Comparison of ENCODE assay signal across 9 cellular contexts in the genomic region with DNA sequence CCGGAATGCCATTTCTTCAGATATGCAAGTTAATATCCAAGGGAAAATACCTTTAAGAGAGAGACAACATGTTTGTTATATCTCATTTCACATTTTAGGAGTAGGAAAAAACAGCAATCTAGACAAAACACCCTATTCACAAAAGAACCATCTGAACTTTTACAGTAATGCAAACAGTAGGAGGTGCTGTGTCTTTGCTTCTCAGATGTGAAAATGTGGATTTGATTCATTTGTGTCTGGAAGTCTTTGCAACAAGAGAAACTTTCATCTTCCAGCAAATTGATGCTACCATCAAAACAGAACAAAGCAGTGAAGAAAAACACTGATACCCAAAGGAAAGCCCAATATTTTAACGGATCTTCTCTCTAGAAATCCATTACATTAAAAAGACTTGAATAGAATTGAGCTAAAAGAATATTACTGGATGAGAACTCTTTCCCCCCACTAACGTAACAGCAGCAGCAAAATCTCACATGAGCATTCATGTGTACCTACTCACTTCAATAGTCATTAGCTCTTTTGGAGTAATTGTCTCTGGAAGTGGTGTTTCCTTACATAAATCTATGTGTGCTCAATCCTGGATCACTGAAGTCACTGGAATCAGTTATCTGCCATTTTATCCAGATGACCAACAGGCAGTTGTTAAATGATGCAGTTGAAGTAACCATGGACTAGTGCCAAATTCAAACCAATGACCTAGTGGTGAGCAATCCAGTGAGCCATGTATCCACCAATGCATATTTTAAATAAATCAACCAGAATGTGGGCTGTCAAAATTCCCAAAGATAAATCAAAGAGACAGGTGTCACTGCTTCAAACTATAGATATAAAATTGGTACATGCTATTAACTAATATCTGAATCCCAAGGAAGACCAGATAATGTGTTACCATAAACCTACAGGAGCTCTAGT. TPM values are rescaled to one million over a fixed set of nuclear protein-coding genes. Genes with fewer than 3 reads are reported as not detected.
A peak's percentile ranks its signal among the peaks of the same experiment; 100 is the strongest.
DNase-seq lines count a peak whose midpoint lies in the region; ATAC-seq and TF ChIP-seq lines count a peak whose summit lies in the region.
"Had no signal": no experiment of that assay in that cellular context is flagged by ENCODE, and none has a peak within 500 bp of the region (broad histone marks: within the 10 kb centered on the region; RNA-seq: fewer than 3 reads in every experiment).

No MANE protein-coding gene starts in this region.

- H3K4me3 ChIP-seq in GM23338 (no peak overlapping the region), PC-9 (peak overlapping the region; percentile 86; the same call in 1 of the 2 replicates), retinal pigment epithelial cell (ENCODE audit: low read length) (peak overlapping the region; percentile 95), OCI-LY7 (ENCODE audit: low read depth, low read length, poor library complexity, severe bottlenecking) (no peak overlapping the region)

- no peak overlapping the region for H2AFZ ChIP-seq in GM23338
- H2AFZ ChIP-seq in PC-9: no peak overlapping the region
- no peak overlapping the region for H2AFZ ChIP-seq in OCI-LY7 (ENCODE audit: low read length)

- 0 out of 2 replicates have a peak, but pooled peaks cover 6% of the 10 kb centered on the region for H3F3A ChIP-seq in GM23338 (replicated peaks; ENCODE audit: low read depth)
- peaks cover 15% of the 10 kb centered on the region for H3F3A ChIP-seq in PC-9 (ENCODE audit: insufficient read depth, low read depth)

- POLR2A ChIA-PET in PC-9 (lab: Charles Lee; ENCODE audit: unreplicated experiment) (interaction anchor here (0.7 kb wide), 1 partner anchor 33 kb away, joined by 4 read pairs; no protein-coding TSS in a partner anchor), OCI-LY7 (lab: Charles Lee) (interaction anchor here (0.6 kb wide), 1 partner anchor 65 kb away, joined by 4 read pairs; no protein-coding TSS in a partner anchor)

- H4K20me1 ChIP-seq in GM23338 (replicated peaks; ENCODE audit: insufficient read depth) (no peaks in the 10 kb centered on the region), PC-9 (ENCODE audit: insufficient read depth) (no peaks in the 10 kb centered on the region), OCI-LY7 (ENCODE audit: insufficient read depth, low read length) (no peaks in the 10 kb centered on the region)

- H3K4me2 ChIP-seq in GM23338 (no peak overlapping the region), PC-9 (peak overlapping the region; percentile 88), OCI-LY7 (ENCODE audit: low read length) (no peak overlapping the region)

- peak; percentile 44 for DNase-seq in GM23338 (ENCODE audit: low spot score)
- DNase-seq in PC-9: peak in 1 of 2 experiments; percentile 46
- peak; percentile 82 for DNase-seq in fibroblast of peridontal ligament (ENCODE audit: extremely low read depth)
- DNase-seq in retinal pigment epithelial cell (ENCODE audit: low read depth): no peak
- DNase-seq in OCI-LY7 (ENCODE audit: low spot score): no peak
- DNase-seq in 8988T: no peak

- H3K27me3 Mint-ChIP-seq in GM23338 (ENCODE audit: insufficient read depth, low read depth, poor library complexity): peaks cover 17% of the 10 kb centered on the region

- H3K27me3 ChIP-seq in GM23338 (ENCODE audit: insufficient read depth) (peaks cover 23% of the 10 kb centered on the region), PC-9 (ENCODE audit: insufficient read depth, low read depth) (no peaks in the 10 kb centered on the region)

- H3K4me1 ChIP-seq in GM23338 (ENCODE audit: insufficient read depth): peaks cover 12% of the 10 kb centered on the region
- peaks cover 43% of the 10 kb centered on the region for H3K4me1 ChIP-seq in PC-9 (replicated peaks; ENCODE audit: insufficient read depth)
- no peaks in the 10 kb centered on the region for H3K4me1 ChIP-seq in OCI-LY7 (ENCODE audit: insufficient read depth, low read length, poor library complexity, severe bottlenecking)

- H3K27ac ChIP-seq in GM23338 (ENCODE audit: low read depth) (no peak overlapping the region), PC-9 (no peak overlapping the region), OCI-LY7 (ENCODE audit: low read depth, low read length, poor library complexity, severe bottlenecking) (no peak overlapping the region)

- intact Hi-C loops in PC-9 (cut with micrococcal nuclease; ENCODE audit: unreplicated experiment): loop anchor here (5.0 kb wide), 2 partner anchors 90 to 490 kb away; no protein-coding TSS in a partner anchor
- intact Hi-C loops in OCI-LY7 (cut with micrococcal nuclease; ENCODE audit: unreplicated experiment): no loop called here

- ATAC-seq in GM23338: no peak
- ATAC-seq in GM18505 (IDR thresholded peaks at IDR 0.05; ENCODE audit: unreplicated experiment): no peak
- ATAC-seq in GM18517 (IDR thresholded peaks at IDR 0.05; ENCODE audit: unreplicated experiment): no peak

- TF ChIP-seq CTCF in GM23338 (conservative IDR thresholded peaks at IDR 0.05; ENCODE audit: low read depth in 2 of 2): peak; percentile 61 to 69
- no peak; the same call in 1 of the 2 replicates for TF ChIP-seq CTCF in PC-9 (conservative IDR thresholded peaks at IDR 0.05)
- TF ChIP-seq CTCF in retinal pigment epithelial cell (conservative IDR thresholded peaks at IDR 0.05; ENCODE audit: low read depth, low read length): peak; percentile 60
- no peak for TF ChIP-seq CTCF in OCI-LY7 (conservative IDR thresholded peaks at IDR 0.05; ENCODE audit: low read length)

- no peaks in the 10 kb centered on the region for H3K9me3 Mint-ChIP-seq in GM23338

- no peak overlapping the region for H3K4me3 Mint-ChIP-seq in GM23338
- H3K4me3 Mint-ChIP-seq: activated naive CD8-positive, alpha-beta T cell had no signal

- CTCF ChIA-PET in PC-9 (lab: Charles Lee) (no interaction called here), OCI-LY7 (lab: Charles Lee; ENCODE audit: unreplicated experiment) (no interaction called here)

- peaks cover 20% of the 10 kb centered on the region; the same call in 2 of the 3 replicates for H3K4me1 Mint-ChIP-seq in GM23338

- H3K27ac Mint-ChIP-seq in GM23338: no peak overlapping the region
- H3K27ac Mint-ChIP-seq: activated naive CD8-positive, alpha-beta T cell had no signal

- H3K79me2 ChIP-seq in GM23338 (replicated peaks; ENCODE audit: insufficient read depth): no peaks in the 10 kb centered on the region
- H3K79me2 ChIP-seq in PC-9 (ENCODE audit: low read depth): peaks cover 22% of the 10 kb centered on the region
- H3K79me2 ChIP-seq in OCI-LY7 (ENCODE audit: insufficient read depth, low read depth, low read length): no peaks in the 10 kb centered on the region

- H3K36me3 ChIP-seq in GM23338 (ENCODE audit: insufficient read depth) (no peaks in the 10 kb centered on the region), PC-9 (ENCODE audit: low read depth) (no peaks in the 10 kb centered on the region), OCI-LY7 (ENCODE audit: insufficient read depth, low read length) (no peaks in the 10 kb centered on the region)

- TF ChIP-seq POLR2A in GM18505 (IDR thresholded peaks at IDR 0.05; ENCODE audit: borderline replicate concordance, extremely low read depth, insufficient read depth, insufficient read length): no peak

- no peaks in the 10 kb centered on the region for H3K36me3 Mint-ChIP-seq in GM23338 (ENCODE audit: low read depth)
- H3K36me3 Mint-ChIP-seq: activated naive CD8-positive, alpha-beta T cell had no signal

- BruUV-seq in PC-9 (replicated peaks; lab: Mats Ljungman, UMichigan): no TSS peak
- no TSS peak for BruUV-seq in OCI-LY7 (replicated peaks; lab: Mats Ljungman, UMichigan)

- H3K9me2 ChIP-seq in GM23338 (ENCODE audit: insufficient read depth) (no peaks in the 10 kb centered on the region), PC-9 (ENCODE audit: insufficient read depth) (no peaks in the 10 kb centered on the region), OCI-LY7 (ENCODE audit: insufficient read depth, low read length) (no peaks in the 10 kb centered on the region; the same call in 1 of the 2 replicates)

- no peaks in the 10 kb centered on the region for H3K9me3 ChIP-seq in PC-9 (ENCODE audit: insufficient read depth, low read depth)
- no peaks in the 10 kb centered on the region for H3K9me3 ChIP-seq in OCI-LY7 (ENCODE audit: low read length)

TF ChIP-seq in GM23338, 12 proteins besides CTCF, POLR2A, EP300 and RAD21 (continues in another document):
- no peak for TF ChIP-seq POLR2AphosphoS5 (IDR thresholded peaks at IDR 0.05; ENCODE audit: low read depth)
- TF ChIP-seq, protein P1, sequence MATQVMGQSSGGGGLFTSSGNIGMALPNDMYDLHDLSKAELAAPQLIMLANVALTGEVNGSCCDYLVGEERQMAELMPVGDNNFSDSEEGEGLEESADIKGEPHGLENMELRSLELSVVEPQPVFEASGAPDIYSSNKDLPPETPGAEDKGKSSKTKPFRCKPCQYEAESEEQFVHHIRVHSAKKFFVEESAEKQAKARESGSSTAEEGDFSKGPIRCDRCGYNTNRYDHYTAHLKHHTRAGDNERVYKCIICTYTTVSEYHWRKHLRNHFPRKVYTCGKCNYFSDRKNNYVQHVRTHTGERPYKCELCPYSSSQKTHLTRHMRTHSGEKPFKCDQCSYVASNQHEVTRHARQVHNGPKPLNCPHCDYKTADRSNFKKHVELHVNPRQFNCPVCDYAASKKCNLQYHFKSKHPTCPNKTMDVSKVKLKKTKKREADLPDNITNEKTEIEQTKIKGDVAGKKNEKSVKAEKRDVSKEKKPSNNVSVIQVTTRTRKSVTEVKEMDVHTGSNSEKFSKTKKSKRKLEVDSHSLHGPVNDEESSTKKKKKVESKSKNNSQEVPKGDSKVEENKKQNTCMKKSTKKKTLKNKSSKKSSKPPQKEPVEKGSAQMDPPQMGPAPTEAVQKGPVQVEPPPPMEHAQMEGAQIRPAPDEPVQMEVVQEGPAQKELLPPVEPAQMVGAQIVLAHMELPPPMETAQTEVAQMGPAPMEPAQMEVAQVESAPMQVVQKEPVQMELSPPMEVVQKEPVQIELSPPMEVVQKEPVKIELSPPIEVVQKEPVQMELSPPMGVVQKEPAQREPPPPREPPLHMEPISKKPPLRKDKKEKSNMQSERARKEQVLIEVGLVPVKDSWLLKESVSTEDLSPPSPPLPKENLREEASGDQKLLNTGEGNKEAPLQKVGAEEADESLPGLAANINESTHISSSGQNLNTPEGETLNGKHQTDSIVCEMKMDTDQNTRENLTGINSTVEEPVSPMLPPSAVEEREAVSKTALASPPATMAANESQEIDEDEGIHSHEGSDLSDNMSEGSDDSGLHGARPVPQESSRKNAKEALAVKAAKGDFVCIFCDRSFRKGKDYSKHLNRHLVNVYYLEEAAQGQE (IDR thresholded peaks at IDR 0.05; ENCODE audit: unreplicated experiment): no peak
- TF ChIP-seq EZH2 (IDR thresholded peaks at IDR 0.05; ENCODE audit: low read depth, unreplicated experiment): no peak
- no peak for TF ChIP-seq EZH2phosphoT487 (IDR thresholded peaks at IDR 0.05; ENCODE audit: unreplicated experiment)
- TF ChIP-seq ZNF331 (CRISPR knock-in tag; IDR thresholded peaks at IDR 0.05; ENCODE audit: low read depth): no peak
- TF ChIP-seq STAT1 (IDR thresholded peaks at IDR 0.05; ENCODE audit: unreplicated experiment): no peak
- TF ChIP-seq JUNB (IDR thresholded peaks at IDR 0.05; ENCODE audit: unreplicated experiment): no peak
- no peak for TF ChIP-seq CREB1 (CRISPR knock-in tag; IDR thresholded peaks at IDR 0.05; ENCODE audit: low read depth)

RNA-seq across cellular contexts. Expression of a gene that starts 1.8 kb away (rescaled TPM):
- total RNA-seq in GM23338 (2014; rRNA removed; shearing (Covaris generic)): 3.1 and 3.5 TPM in 2 replicates
- 0.40 and 1.0 TPM in 2 replicates for polyA plus RNA-seq in GM23338 (2016; fragmentation: Nextera tagmentation; extraction: Ambion mirVana)
- total RNA-seq in PC-9 (2021): 19.9 and 20.9 TPM in 2 replicates
- total RNA-seq in OCI-LY7 (2014; rRNA removed; shearing (Covaris generic)): not detected in 2 replicates
- total RNA-seq in OCI-LY7 (2022): not detected in 2 replicates

Comparison
In these comparisons a context has a peak if more than half of its experiments do, and no peak if none do; other contexts are left out.
1. DNase-seq: peak in GM23338 (single experiment) and fibroblast of peridontal ligament (single experiment); none in retinal pigment epithelial cell (single experiment), OCI-LY7 (single experiment) and 8988T (single experiment).
2. H3K4me3 ChIP-seq: peak in PC-9 (single experiment) and retinal pigment epithelial cell (single experiment); none in GM23338 (single experiment) and OCI-LY7 (single experiment).
3. CTCF ChIP-seq: peak in GM23338 (2 of 2) and retinal pigment epithelial cell (single experiment); none in PC-9 (single experiment) and OCI-LY7 (single experiment).